ENCODE assay signal across 7 cellular contexts in the genomic region with DNA sequence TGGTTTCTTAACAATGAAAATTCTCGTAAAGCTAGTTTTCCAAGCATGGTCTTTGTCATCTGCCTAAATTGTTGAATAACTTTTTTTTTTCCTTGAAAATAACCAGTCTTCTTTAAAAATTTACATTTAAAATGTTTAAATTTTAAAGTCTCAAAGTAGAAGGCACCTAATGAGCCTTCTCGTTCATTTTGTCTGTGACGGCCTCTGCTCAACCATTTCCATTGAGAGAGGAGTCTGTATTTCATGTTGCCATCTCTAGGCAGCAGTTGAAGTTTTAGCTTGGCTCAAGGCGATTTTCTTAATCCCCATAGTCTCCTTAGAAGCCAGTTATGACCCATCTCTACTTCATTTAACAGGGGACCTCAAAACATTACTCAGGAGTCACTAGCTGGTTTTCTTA.
"Had no signal": no experiment of that assay in that cellular context is flagged by ENCODE, and none has a peak within 500 bp of the region (broad histone marks: within the 10 kb centered on the region; RNA-seq: fewer than 3 reads in every experiment).

No MANE protein-coding gene starts in this region.

- H3K4me3 Mint-ChIP-seq: IgD-negative memory B cell had no signal

- H3K27me3 Mint-ChIP-seq: IgD-negative memory B cell had no signal

- H3K4me3 ChIP-seq: K562 had no signal

- H3K27ac ChIP-seq: HL-60 had no signal

- DNase-seq: IMR-90, KBM-7, KG1 had no signal

- ATAC-seq: HepG2, K562 had no signal

- H3K27ac Mint-ChIP-seq: IgD-negative memory B cell had no signal

- H3K9me3 Mint-ChIP-seq: IgD-negative memory B cell had no signal
